1 cellular context compared by ENCODE assay signal in the genomic region with DNA sequence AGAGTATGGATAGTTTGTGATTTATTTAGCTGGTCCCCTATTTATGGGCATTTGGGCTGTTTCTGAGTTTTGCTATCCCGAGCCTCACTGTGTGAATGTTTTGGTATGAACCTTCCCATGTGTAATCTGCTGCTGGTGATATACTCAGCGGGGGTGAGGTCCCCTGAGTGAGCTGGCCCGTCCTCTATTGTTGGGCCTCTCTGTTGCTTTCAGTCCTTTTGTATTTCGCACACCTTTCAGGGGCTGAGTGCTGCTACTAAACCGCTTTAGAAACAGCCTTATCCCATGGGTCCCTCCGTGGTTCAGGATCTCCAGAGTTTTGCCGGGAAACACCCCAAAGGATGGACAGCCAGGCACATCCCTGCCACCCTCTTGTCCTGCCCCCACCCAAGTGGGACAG.
TF ChIP-seq lines count a peak whose summit lies in the region.

No MANE protein-coding gene starts in this region.

TF ChIP-seq in WTC11, 78 proteins besides CTCF, POLR2A, EP300 and RAD21 (continued from another document):
- TF ChIP-seq, protein P1, sequence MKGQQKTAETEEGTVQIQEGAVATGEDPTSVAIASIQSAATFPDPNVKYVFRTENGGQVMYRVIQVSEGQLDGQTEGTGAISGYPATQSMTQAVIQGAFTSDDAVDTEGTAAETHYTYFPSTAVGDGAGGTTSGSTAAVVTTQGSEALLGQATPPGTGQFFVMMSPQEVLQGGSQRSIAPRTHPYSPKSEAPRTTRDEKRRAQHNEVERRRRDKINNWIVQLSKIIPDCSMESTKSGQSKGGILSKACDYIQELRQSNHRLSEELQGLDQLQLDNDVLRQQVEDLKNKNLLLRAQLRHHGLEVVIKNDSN (CRISPR knock-in tag; IDR thresholded peaks at IDR 0.05): no peak
- TF ChIP-seq OVOL2 (CRISPR knock-in tag; IDR thresholded peaks at IDR 0.05; ENCODE audit: borderline replicate concordance) (no peak), IRF2 (CRISPR knock-in tag; IDR thresholded peaks at IDR 0.05; ENCODE audit: borderline replicate concordance, low read depth) (no peak), MXD4 (CRISPR knock-in tag; IDR thresholded peaks at IDR 0.05; ENCODE audit: borderline replicate concordance) (no peak), ATF1 (CRISPR knock-in tag; IDR thresholded peaks at IDR 0.05) (no peak), GRHL2 (CRISPR knock-in tag; IDR thresholded peaks at IDR 0.05; ENCODE audit: insufficient replicate concordance, severe bottlenecking) (no peak), RELA (CRISPR knock-in tag; IDR thresholded peaks at IDR 0.05; ENCODE audit: borderline replicate concordance) (no peak), NR3C1 (CRISPR knock-in tag; conservative IDR thresholded peaks at IDR 0.05; ENCODE audit: low read depth) (no peak), NFATC4 (CRISPR knock-in tag; IDR thresholded peaks at IDR 0.05) (no peak), KAT7 (CRISPR knock-in tag; IDR thresholded peaks at IDR 0.05; ENCODE audit: borderline replicate concordance) (no peak)
- TF ChIP-seq, protein P2, sequence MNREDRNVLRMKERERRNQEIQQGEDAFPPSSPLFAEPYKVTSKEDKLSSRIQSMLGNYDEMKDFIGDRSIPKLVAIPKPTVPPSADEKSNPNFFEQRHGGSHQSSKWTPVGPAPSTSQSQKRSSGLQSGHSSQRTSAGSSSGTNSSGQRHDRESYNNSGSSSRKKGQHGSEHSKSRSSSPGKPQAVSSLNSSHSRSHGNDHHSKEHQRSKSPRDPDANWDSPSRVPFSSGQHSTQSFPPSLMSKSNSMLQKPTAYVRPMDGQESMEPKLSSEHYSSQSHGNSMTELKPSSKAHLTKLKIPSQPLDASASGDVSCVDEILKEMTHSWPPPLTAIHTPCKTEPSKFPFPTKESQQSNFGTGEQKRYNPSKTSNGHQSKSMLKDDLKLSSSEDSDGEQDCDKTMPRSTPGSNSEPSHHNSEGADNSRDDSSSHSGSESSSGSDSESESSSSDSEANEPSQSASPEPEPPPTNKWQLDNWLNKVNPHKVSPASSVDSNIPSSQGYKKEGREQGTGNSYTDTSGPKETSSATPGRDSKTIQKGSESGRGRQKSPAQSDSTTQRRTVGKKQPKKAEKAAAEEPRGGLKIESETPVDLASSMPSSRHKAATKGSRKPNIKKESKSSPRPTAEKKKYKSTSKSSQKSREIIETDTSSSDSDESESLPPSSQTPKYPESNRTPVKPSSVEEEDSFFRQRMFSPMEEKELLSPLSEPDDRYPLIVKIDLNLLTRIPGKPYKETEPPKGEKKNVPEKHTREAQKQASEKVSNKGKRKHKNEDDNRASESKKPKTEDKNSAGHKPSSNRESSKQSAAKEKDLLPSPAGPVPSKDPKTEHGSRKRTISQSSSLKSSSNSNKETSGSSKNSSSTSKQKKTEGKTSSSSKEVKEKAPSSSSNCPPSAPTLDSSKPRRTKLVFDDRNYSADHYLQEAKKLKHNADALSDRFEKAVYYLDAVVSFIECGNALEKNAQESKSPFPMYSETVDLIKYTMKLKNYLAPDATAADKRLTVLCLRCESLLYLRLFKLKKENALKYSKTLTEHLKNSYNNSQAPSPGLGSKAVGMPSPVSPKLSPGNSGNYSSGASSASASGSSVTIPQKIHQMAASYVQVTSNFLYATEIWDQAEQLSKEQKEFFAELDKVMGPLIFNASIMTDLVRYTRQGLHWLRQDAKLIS (CRISPR knock-in tag; IDR thresholded peaks at IDR 0.05; ENCODE audit: borderline replicate concordance): no peak
- TF ChIP-seq, protein P3, sequence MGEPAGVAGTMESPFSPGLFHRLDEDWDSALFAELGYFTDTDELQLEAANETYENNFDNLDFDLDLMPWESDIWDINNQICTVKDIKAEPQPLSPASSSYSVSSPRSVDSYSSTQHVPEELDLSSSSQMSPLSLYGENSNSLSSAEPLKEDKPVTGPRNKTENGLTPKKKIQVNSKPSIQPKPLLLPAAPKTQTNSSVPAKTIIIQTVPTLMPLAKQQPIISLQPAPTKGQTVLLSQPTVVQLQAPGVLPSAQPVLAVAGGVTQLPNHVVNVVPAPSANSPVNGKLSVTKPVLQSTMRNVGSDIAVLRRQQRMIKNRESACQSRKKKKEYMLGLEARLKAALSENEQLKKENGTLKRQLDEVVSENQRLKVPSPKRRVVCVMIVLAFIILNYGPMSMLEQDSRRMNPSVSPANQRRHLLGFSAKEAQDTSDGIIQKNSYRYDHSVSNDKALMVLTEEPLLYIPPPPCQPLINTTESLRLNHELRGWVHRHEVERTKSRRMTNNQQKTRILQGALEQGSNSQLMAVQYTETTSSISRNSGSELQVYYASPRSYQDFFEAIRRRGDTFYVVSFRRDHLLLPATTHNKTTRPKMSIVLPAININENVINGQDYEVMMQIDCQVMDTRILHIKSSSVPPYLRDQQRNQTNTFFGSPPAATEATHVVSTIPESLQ (CRISPR knock-in tag; IDR thresholded peaks at IDR 0.05): no peak
- TF ChIP-seq, protein P4, sequence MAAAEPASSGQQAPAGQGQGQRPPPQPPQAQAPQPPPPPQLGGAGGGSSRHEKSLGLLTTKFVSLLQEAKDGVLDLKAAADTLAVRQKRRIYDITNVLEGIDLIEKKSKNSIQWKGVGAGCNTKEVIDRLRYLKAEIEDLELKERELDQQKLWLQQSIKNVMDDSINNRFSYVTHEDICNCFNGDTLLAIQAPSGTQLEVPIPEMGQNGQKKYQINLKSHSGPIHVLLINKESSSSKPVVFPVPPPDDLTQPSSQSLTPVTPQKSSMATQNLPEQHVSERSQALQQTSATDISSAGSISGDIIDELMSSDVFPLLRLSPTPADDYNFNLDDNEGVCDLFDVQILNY (CRISPR knock-in tag; IDR thresholded peaks at IDR 0.05): no peak
- TF ChIP-seq, protein P5, sequence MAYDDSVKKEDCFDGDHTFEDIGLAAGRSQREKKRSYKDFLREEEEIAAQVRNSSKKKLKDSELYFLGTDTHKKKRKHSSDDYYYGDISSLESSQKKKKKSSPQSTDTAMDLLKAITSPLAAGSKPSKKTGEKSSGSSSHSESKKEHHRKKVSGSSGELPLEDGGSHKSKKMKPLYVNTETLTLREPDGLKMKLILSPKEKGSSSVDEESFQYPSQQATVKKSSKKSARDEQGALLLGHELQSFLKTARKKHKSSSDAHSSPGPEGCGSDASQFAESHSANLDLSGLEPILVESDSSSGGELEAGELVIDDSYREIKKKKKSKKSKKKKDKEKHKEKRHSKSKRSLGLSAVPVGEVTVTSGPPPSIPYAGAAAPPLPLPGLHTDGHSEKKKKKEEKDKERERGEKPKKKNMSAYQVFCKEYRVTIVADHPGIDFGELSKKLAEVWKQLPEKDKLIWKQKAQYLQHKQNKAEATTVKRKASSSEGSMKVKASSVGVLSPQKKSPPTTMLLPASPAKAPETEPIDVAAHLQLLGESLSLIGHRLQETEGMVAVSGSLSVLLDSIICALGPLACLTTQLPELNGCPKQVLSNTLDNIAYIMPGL (CRISPR knock-in tag; IDR thresholded peaks at IDR 0.05): no peak
